ENCODE assay signal across 1 cellular context in genomic region chr5:9498541-9499497, GRCh38.
TF ChIP-seq lines count a peak whose summit lies in the region.

No MANE protein-coding gene starts in this region.

TF ChIP-seq in K562, 482 proteins besides CTCF, POLR2A, EP300 and RAD21 (continued from another document):
- TF ChIP-seq BCL6 (CRISPR knock-in tag; IDR thresholded peaks at IDR 0.05) (no peak), CHD4 (IDR thresholded peaks at IDR 0.05; ENCODE audit: insufficient read depth, insufficient replicate concordance, low read depth, low read length, poor library complexity, severe bottlenecking) (no peak)
TF ChIP-seq in K562: peak in this region for 3.
